30 cellular contexts compared by ENCODE assay signal in genomic region chr11:105168457-105168856, GRCh38. TPM values are rescaled to one million over a fixed set of nuclear protein-coding genes. Genes with fewer than 3 reads are reported as not detected.
DNase-seq lines count a peak whose midpoint lies in the region; ATAC-seq, FAIRE-seq and TF ChIP-seq lines count a peak whose summit lies in the region.
"Had no signal": no experiment of that assay in that cellular context is flagged by ENCODE, and none has a peak within 500 bp of the region (broad histone marks: within the 10 kb centered on the region; RNA-seq: fewer than 3 reads in every experiment).

No MANE protein-coding gene starts in this region.

- H3K36me3 Mint-ChIP-seq in neural progenitor cell (no peaks in the 10 kb centered on the region), osteocyte (ENCODE audit: unreplicated experiment) (no peaks in the 10 kb centered on the region)
- H3K36me3 Mint-ChIP-seq in activated naive CD4-positive, alpha-beta T cell treated with anti-CD3 and anti-CD28 coated beads, Interleukin-2, amount 50 U/mL, for 72 hours, result peaks cover 0 to 10% of the 10 kb centered on the region in 2 donors

- H3K4me1 ChIP-seq in IMR-90 (ENCODE audit: control insufficient read depth, insufficient read depth, low read length) (no peaks in the 10 kb centered on the region), keratinocyte (ENCODE audit: control insufficient read depth, extremely low read depth, insufficient read depth, low read length) (peaks cover 4% of the 10 kb centered on the region), neural progenitor cell (no peaks in the 10 kb centered on the region)
- H3K4me1 ChIP-seq: spleen had no signal

- H2BK120ac ChIP-seq in IMR-90 (ENCODE audit: low read depth, low read length), result peak overlapping the region; percentile 12; the same call in 1 of the 2 replicates

- no peak overlapping the region for H2AK5ac ChIP-seq in IMR-90 (ENCODE audit: low read depth, low read length)

- H4K20me1 ChIP-seq in IMR-90 (ENCODE audit: insufficient read depth, low read length) (no peaks in the 10 kb centered on the region), keratinocyte (ENCODE audit: control insufficient read depth, extremely low read depth, insufficient read depth, low read length) (no peaks in the 10 kb centered on the region), neural progenitor cell (ENCODE audit: low read depth) (no peaks in the 10 kb centered on the region)

- no peak for TF ChIP-seq CTCF in IMR-90 (conservative IDR thresholded peaks at IDR 0.05; ENCODE audit: low read depth, low read length)
- TF ChIP-seq CTCF in bronchial epithelial cell (IDR thresholded peaks at IDR 0.05; ENCODE audit: insufficient read depth, low read length, severe bottlenecking), result no peak
- no peak for TF ChIP-seq CTCF in keratinocyte (optimal IDR thresholded peaks at IDR 0.05 in 1 of 3, IDR thresholded peaks at IDR 0.05 in 1 of 3, conservative IDR thresholded peaks at IDR 0.05 in 1 of 3; ENCODE audit: extremely low read depth in 1 of 3, insufficient read depth in 2 of 3, low read length in 3 of 3)
- TF ChIP-seq CTCF in neural progenitor cell (IDR thresholded peaks at IDR 0.05), result no peak
- TF ChIP-seq CTCF in osteocyte (IDR thresholded peaks at IDR 0.05), result no peak

- H3K36me3 ChIP-seq in IMR-90 (ENCODE audit: control insufficient read depth, insufficient read depth, low read length) (no peaks in the 10 kb centered on the region), bronchial epithelial cell (ENCODE audit: control insufficient read depth, insufficient read depth, low read length) (no peaks in the 10 kb centered on the region), keratinocyte (ENCODE audit: control insufficient read depth in 2 of 2, extremely low read depth in 1 of 2, insufficient read depth in 2 of 2, low read length in 2 of 2) (no peaks in the 10 kb centered on the region), neural progenitor cell (no peaks in the 10 kb centered on the region)
- H3K36me3 ChIP-seq: spleen had no signal

- DNase-seq in Daoy (ENCODE audit: low read depth), result peak; percentile 13
- peak; percentile 33 for DNase-seq in IMR-90
- DNase-seq in bronchial epithelial cell (ENCODE audit: low read depth), result peak; percentile 51
- no peak for DNase-seq in keratinocyte (ENCODE audit: low read depth, low spot score)
- DNase-seq in neural progenitor cell (ENCODE audit: low spot score), result no peak
- no peak for DNase-seq in osteocyte (ENCODE audit: extremely low spot score, unreplicated experiment)
- DNase-seq in activated naive CD4-positive, alpha-beta T cell treated with anti-CD3 and anti-CD28 coated beads, Interleukin-2, amount 50 U/mL, for 72 hours (ENCODE audit: low spot score in 2 of 2), result no peak
- no peak for DNase-seq in HuH-7.5 (ENCODE audit: low spot score)
- DNase-seq: activated CD4-positive, CD25-positive, alpha-beta regulatory T cell treated with anti-CD3 and anti-CD28 coated beads, Interleukin-2, amount 50 U/mL, for 72 hours; activated CD8-positive, alpha-beta memory T cell treated with anti-CD3 and anti-CD28 coated beads for 24 hours; activated naive CD4-positive, alpha-beta T cell; activated T-cell treated with anti-CD3 and anti-CD28 coated beads, Interleukin-2, amount 50 U/mL, for 24 hours; amniotic stem cell; CD4-positive, alpha-beta memory T cell; central memory CD4-positive, alpha-beta T cell; DMS153; left cardiac atrium; mesendoderm; MM.1S; NCI-H1436; NCI-H2171; NCI-H774; Right ventricle myocardium superior; spleen; stimulated activated CD4-positive, alpha-beta T cell treated with anti-CD3 and anti-CD28 coated beads, Interleukin-4, amount 100 ng/mL, for 24 hours; stimulated activated naive CD4-positive, alpha-beta T cell treated with Interleukin-2 at 50 U/mL for 16 hours had no signal

- H3K4me3 ChIP-seq in IMR-90 (ENCODE audit: insufficient read depth, low read depth, low read length) (no peak overlapping the region), bronchial epithelial cell (ENCODE audit: low read depth, low read length) (no peak overlapping the region), keratinocyte (ENCODE audit: control insufficient read depth in 2 of 3, extremely low read depth in 1 of 3, insufficient read depth in 2 of 3, low read depth in 1 of 3, low read length in 3 of 3) (no peak overlapping the region), neural progenitor cell (no peak overlapping the region)
- H3K4me3 ChIP-seq: GM23338, spleen had no signal

- no peaks in the 10 kb centered on the region for H3F3A ChIP-seq in neural progenitor cell (ENCODE audit: low read depth)

- H3K79me2 ChIP-seq in keratinocyte (ENCODE audit: control insufficient read depth, insufficient read depth, low read length), result no peaks in the 10 kb centered on the region
- no peaks in the 10 kb centered on the region for H3K79me2 ChIP-seq in neural progenitor cell (ENCODE audit: low read depth)

- POLR2A ChIA-PET in IMR-90 (lab: Charles Lee; ENCODE audit: unreplicated experiment), result no interaction called here

- no peak overlapping the region for H3K27ac ChIP-seq in IMR-90 (ENCODE audit: insufficient read depth, low read length)
- no peak overlapping the region for H3K27ac ChIP-seq in keratinocyte (ENCODE audit: control insufficient read depth, insufficient read depth, low read length)
- no peak overlapping the region for H3K27ac ChIP-seq in neural progenitor cell
- H3K27ac ChIP-seq: spleen had no signal

- H3K9ac ChIP-seq in IMR-90 (ENCODE audit: low read depth, low read length) (no peak overlapping the region), keratinocyte (ENCODE audit: control insufficient read depth, extremely low read depth, insufficient read depth, low read length) (no peak overlapping the region), neural progenitor cell (no peak overlapping the region)

- H4K91ac ChIP-seq in IMR-90 (ENCODE audit: insufficient read depth, low read depth, low read length), result no peak overlapping the region

- H3K9me3 ChIP-seq in IMR-90 (ENCODE audit: control insufficient read depth, insufficient read depth, low read length) (peaks cover 2% of the 10 kb centered on the region; the same call in 1 of the 2 replicates), keratinocyte (ENCODE audit: control insufficient read depth, low read depth, low read length) (no peaks in the 10 kb centered on the region), neural progenitor cell (ENCODE audit: low read depth) (no peaks in the 10 kb centered on the region)

- H4K5ac ChIP-seq in IMR-90 (ENCODE audit: low read depth, low read length), result no peak overlapping the region; the same call in 1 of the 2 replicates

- H3K9me1 ChIP-seq in IMR-90 (ENCODE audit: insufficient read depth, low read length), result no peaks in the 10 kb centered on the region
- H3K9me1 ChIP-seq in keratinocyte (ENCODE audit: control insufficient read depth, extremely low read depth, insufficient read depth, low read length), result no peaks in the 10 kb centered on the region

- H3K27me3 ChIP-seq in IMR-90 (ENCODE audit: control insufficient read depth, insufficient read depth, low read length) (no peaks in the 10 kb centered on the region), bronchial epithelial cell (ENCODE audit: control insufficient read depth, insufficient read depth, low read length) (no peaks in the 10 kb centered on the region), keratinocyte (ENCODE audit: control insufficient read depth, extremely low read depth, insufficient read depth, low read length) (no peaks in the 10 kb centered on the region), neural progenitor cell (no peaks in the 10 kb centered on the region)
- H3K27me3 ChIP-seq: spleen had no signal

- no peak overlapping the region for H3K4me3 Mint-ChIP-seq in neural progenitor cell
- H3K4me3 Mint-ChIP-seq in osteocyte (ENCODE audit: unreplicated experiment), result no peak overlapping the region
- H3K4me3 Mint-ChIP-seq: activated T-cell treated with anti-CD3 and anti-CD28 coated beads, Interleukin-2, amount 50 U/mL, for 24 hours; CD4-positive, alpha-beta memory T cell; GM23338 had no signal

- no peak overlapping the region for H4K8ac ChIP-seq in IMR-90 (ENCODE audit: low read depth in 2 of 2, low read length in 2 of 2)

- no peak overlapping the region for H2BK20ac ChIP-seq in IMR-90 (ENCODE audit: low read depth, low read length)

- no peak overlapping the region; the same call in 1 of the 2 replicates for H3K14ac ChIP-seq in IMR-90 (replicated peaks; ENCODE audit: low read depth, low read length)

- dilution Hi-C loops in IMR-90 (cut with HindIII; ENCODE audit: low sequenced_read_pairs, unreplicated experiment) (no loop called here), keratinocyte (cut with MboI; ENCODE audit: extremely low pct_ligation_motif_present, low sequenced_read_pairs) (no loop called here)

- H3K23ac ChIP-seq in IMR-90 (ENCODE audit: low read depth, low read length), result no peak overlapping the region

- no TSS peak for BruUV-seq in IMR-90 (replicated peaks; lab: Mats Ljungman, UMichigan)

- no peak for ATAC-seq in IMR-90 (ENCODE audit: low read depth)
- ATAC-seq in activated naive CD4-positive, alpha-beta T cell treated with anti-CD3 and anti-CD28 coated beads, Interleukin-2, amount 50 U/mL, for 72 hours, result no peak
- ATAC-seq: GM23338, left cardiac atrium had no signal

- H3K9me3 Mint-ChIP-seq in neural progenitor cell (peaks cover 6% of the 10 kb centered on the region), osteocyte (ENCODE audit: unreplicated experiment) (peaks cover 21% of the 10 kb centered on the region)
- H3K9me3 Mint-ChIP-seq in activated naive CD4-positive, alpha-beta T cell treated with anti-CD3 and anti-CD28 coated beads, Interleukin-2, amount 50 U/mL, for 72 hours, result peaks cover 4 to 9% of the 10 kb centered on the region in 2 donors

- H3K27me3 Mint-ChIP-seq in neural progenitor cell (ENCODE audit: insufficient read depth, low read depth), result no peaks in the 10 kb centered on the region
- no peaks in the 10 kb centered on the region for H3K27me3 Mint-ChIP-seq in osteocyte (ENCODE audit: unreplicated experiment)
- H3K27me3 Mint-ChIP-seq: activated T-cell treated with anti-CD3 and anti-CD28 coated beads, Interleukin-2, amount 50 U/mL, for 24 hours; CD4-positive, alpha-beta memory T cell had no signal

- no peaks in the 10 kb centered on the region for H3K79me1 ChIP-seq in IMR-90 (ENCODE audit: low read depth in 1 of 2, low read length in 2 of 2)

- H3K4me2 ChIP-seq in IMR-90 (ENCODE audit: low read depth, low read length), result no peak overlapping the region; the same call in 1 of the 2 replicates
- no peak overlapping the region for H3K4me2 ChIP-seq in keratinocyte (ENCODE audit: control insufficient read depth, extremely low read depth, insufficient read depth, low read depth, low read length)
- H3K4me2 ChIP-seq in neural progenitor cell, result no peak overlapping the region
- H3K4me2 ChIP-seq: GM23338 had no signal

- H3K56ac ChIP-seq in IMR-90 (ENCODE audit: extremely low read depth, insufficient read depth, low read length), result no peak overlapping the region

- no peak overlapping the region for H2BK15ac ChIP-seq in IMR-90 (ENCODE audit: low read depth, low read length)

- H3K18ac ChIP-seq in IMR-90 (ENCODE audit: low read depth, low read length), result no peak overlapping the region

- H2BK5ac ChIP-seq in IMR-90 (ENCODE audit: low read depth, low read length, poor library complexity, severe bottlenecking), result peak overlapping the region; percentile 11

- intact Hi-C loops in IMR-90 (cut with micrococcal nuclease), result no loop called here

- no peaks in the 10 kb centered on the region for H3K4me1 Mint-ChIP-seq in neural progenitor cell
- H3K4me1 Mint-ChIP-seq in osteocyte (ENCODE audit: unreplicated experiment), result no peaks in the 10 kb centered on the region
- H3K4me1 Mint-ChIP-seq: GM23338 had no signal

- no peak overlapping the region for H2AK9ac ChIP-seq in IMR-90 (replicated peaks; ENCODE audit: low read depth, low read length, poor library complexity)

- H3K4ac ChIP-seq in IMR-90 (ENCODE audit: low read depth, low read length), result no peak overlapping the region

- in situ Hi-C loops in IMR-90 (cut with MboI; ENCODE audit: low sequenced_read_pairs), result no loop called here

- no peak for TF ChIP-seq RAD21 in IMR-90 (IDR thresholded peaks at IDR 0.05; ENCODE audit: low read length)

- H2AFZ ChIP-seq in IMR-90 (replicated peaks; ENCODE audit: low read length, poor library complexity) (no peak overlapping the region), keratinocyte (ENCODE audit: control insufficient read depth, low read length) (peak overlapping the region; percentile 6), neural progenitor cell (replicated peaks) (no peak overlapping the region)
- H2AFZ ChIP-seq: GM23338 had no signal

- TF ChIP-seq POLR2A in IMR-90 (IDR thresholded peaks at IDR 0.05; ENCODE audit: low read depth, low read length), result no peak

- H3K27ac Mint-ChIP-seq in neural progenitor cell (no peak overlapping the region), osteocyte (ENCODE audit: unreplicated experiment) (no peak overlapping the region)
- H3K27ac Mint-ChIP-seq in activated naive CD4-positive, alpha-beta T cell treated with anti-CD3 and anti-CD28 coated beads, Interleukin-2, amount 50 U/mL, for 72 hours, result no peak overlapping the region
- H3K27ac Mint-ChIP-seq: activated T-cell treated with anti-CD3 and anti-CD28 coated beads, Interleukin-2, amount 50 U/mL, for 24 hours; CD4-positive, alpha-beta memory T cell; GM23338 had no signal

- FAIRE-seq in bronchial epithelial cell (lab: Jason Lieb, UNC) (no peak), keratinocyte (lab: Jason Lieb, UNC) (peak; percentile 39)
- FAIRE-seq: GM19239 had no signal

- CTCF ChIA-PET in IMR-90 (lab: Yijun Ruan, JAX), result no interaction called here

RNA-seq across cellular contexts. Expression of gene CARD18, which starts 28.9 kb away (rescaled TPM):
- 0.80 and 1.0 TPM in 2 replicates for total RNA-seq in Daoy (2014; rRNA removed; shearing (Covaris generic))
- not detected in 2 replicates for total RNA-seq in IMR-90 (2012; rRNA removed)
- polyA plus RNA-seq in IMR-90 (2012; rRNA removed), result not detected in 2 replicates
- polyA plus RNA-seq in IMR-90 (2012; cell fraction: cytosol; rRNA removed), result not detected in 2 replicates
- polyA plus RNA-seq in IMR-90 (2012; cell fraction: nucleus; rRNA removed; ENCODE audit: low replicate concordance), result not detected in 2 replicates
- total RNA-seq in bronchial epithelial cell, result 0.26 and 0.38 TPM in 2 replicates
- polyA plus RNA-seq in keratinocyte, result 2.5 to 11.5 TPM (median 10.4 TPM) in 3 replicates
- polyA plus RNA-seq in keratinocyte (2011; ENCODE audit: low read depth), result 66.5 TPM
- polyA plus RNA-seq in keratinocyte (2011; cell fraction: cytosol; rRNA removed), result 9.1 and 20.3 TPM in 2 replicates
- 3.5 and 7.6 TPM in 2 replicates for polyA plus RNA-seq in keratinocyte (2011; cell fraction: nucleus; rRNA removed)
- polyA plus RNA-seq in keratinocyte (2012; ENCODE audit: low replicate concordance), result 6.1 and 132 TPM in 2 replicates
- polyA minus RNA-seq in keratinocyte, result 0.99 to 3.9 TPM in 2 of 3 replicates, not detected in the other
- not detected for polyA minus RNA-seq in keratinocyte (2011; cell fraction: cytosol; rRNA and poly(A)+ RNA removed)
- polyA minus RNA-seq in keratinocyte (2011; cell fraction: nucleus; rRNA and poly(A)+ RNA removed), result not detected in 2 replicates
- not detected in 2 replicates for total RNA-seq in neural progenitor cell (ENCODE audit: low replicate concordance)
- total RNA-seq in osteocyte, result not detected in 2 replicates
- total RNA-seq in activated naive CD4-positive, alpha-beta T cell treated with anti-CD3 and anti-CD28 coated beads, Interleukin-2, amount 50 U/mL, for 72 hours, result not detected
- total RNA-seq: CD4-positive, alpha-beta memory T cell; epithelial cell of proximal tubule; GM23338; left cardiac atrium; osteoblast; spleen had no signal
- polyA plus RNA-seq: CD4-positive, alpha-beta memory T cell; GM23338; spleen had no signal

Comparison
In these comparisons a context has a peak if more than half of its experiments do, and no peak if none do; other contexts are left out.
1. DNase-seq: peak in Daoy (single experiment), IMR-90 (single experiment) and bronchial epithelial cell (single experiment); none in keratinocyte (single experiment), neural progenitor cell (single experiment), osteocyte (single experiment), activated naive CD4-positive, alpha-beta T cell treated with anti-CD3 and anti-CD28 coated beads, Interleukin-2, amount 50 U/mL, for 72 hours (0 of 2) and HuH-7.5 (single experiment).